Comparison of ENCODE assay signal across 24 cellular contexts in genomic region chr19:50712833-50713232, GRCh38. TPM values are rescaled to one million over a fixed set of nuclear protein-coding genes. Genes with fewer than 3 reads are reported as not detected.
"Had no signal": no experiment of that assay in that cellular context is flagged by ENCODE, and none has a peak within 500 bp of the region (broad histone marks: within the 10 kb centered on the region; RNA-seq: fewer than 3 reads in every experiment).

No MANE protein-coding gene starts in this region.

- H3K9me3 ChIP-seq: adrenal gland, esophagus muscularis mucosa, gastroesophageal sphincter, heart left ventricle, left ventricle myocardium inferior, neutrophil, sigmoid colon, tibial artery had no signal

- H3K36me3 ChIP-seq: adrenal gland, esophagus muscularis mucosa, gastroesophageal sphincter, heart left ventricle, left ventricle myocardium inferior, neutrophil, sigmoid colon, tibial artery had no signal

- H3K27ac ChIP-seq: adrenal gland, esophagus muscularis mucosa, gastroesophageal sphincter, heart left ventricle, left ventricle myocardium inferior, neutrophil, sigmoid colon, tibial artery had no signal

- H3K4me3 ChIP-seq: adrenal gland, esophagus muscularis mucosa, gastroesophageal sphincter, heart left ventricle, left ventricle myocardium inferior, sigmoid colon, tibial artery had no signal

- ATAC-seq: gastroesophageal sphincter; heart left ventricle; stimulated activated naive B cell treated with anti-CD40 and anti-IgM and Interleukin-4, amounts not matched to agents 10 μg/mL and 1 μg/mL and 100 μg/mL, for 72 hours had no signal

- DNase-seq: activated B cell treated with CpG ODN at 0.5 μM for 24 hours; activated CD4-positive, alpha-beta memory T cell treated with anti-CD3 and anti-CD28 coated beads for 36 hours; activated CD4-positive, alpha-beta T cell treated with anti-CD3 and anti-CD28 coated beads for 4 hours; activated naive CD4-positive, alpha-beta T cell treated with anti-CD3 and anti-CD28 coated beads for 36 hours; activated T-cell treated with anti-CD3 and anti-CD28 coated beads, Interleukin-2, amount 50 U/mL, for 24 hours; adrenal gland; effector CD4-positive, alpha-beta T cell; left ventricle myocardium inferior; sigmoid colon; stimulated activated naive B cell treated with anti-CD40 and anti-IgM and Interleukin-4, amounts not matched to agents 10 μg/mL and 1 μg/mL and 100 μg/mL, for 72 hours; substantia nigra; SW 1271; tibial artery had no signal

- H3K27me3 ChIP-seq: adrenal gland had no signal

RNA-seq across cellular contexts. Expression of gene SHANK1, which starts 6.8 kb away (rescaled TPM):
- total RNA-seq: activated B cell treated with CpG ODN at 0.5 μM for 24 hours; activated CD4-positive, alpha-beta memory T cell treated with anti-CD3 and anti-CD28 coated beads for 36 hours; activated naive CD4-positive, alpha-beta T cell treated with anti-CD3 and anti-CD28 coated beads for 36 hours; activated T-helper 2 cell treated with anti-CD3 and anti-CD28 coated beads, Interferon-gamma antibody, Interleukin-2, Interleukin-4, amounts not matched to agents 10 μg/mL and 5 μg/mL and 100 μg/mL, durations not matched to agents 14 hours and 24 hours and 36 hours; T-helper 2 cell treated with Interferon-gamma antibody and Interleukin-4, amounts not matched to agents 100 ng/mL and 5 ng/mL, for 36 hours had no signal

RNA-seq across cellular contexts. Expression of gene GPR32, which starts 57.4 kb away (rescaled TPM):
- total RNA-seq: activated B cell treated with CpG ODN at 0.5 μM for 24 hours; activated CD4-positive, alpha-beta memory T cell treated with anti-CD3 and anti-CD28 coated beads for 36 hours; activated naive CD4-positive, alpha-beta T cell treated with anti-CD3 and anti-CD28 coated beads for 36 hours; activated T-helper 2 cell treated with anti-CD3 and anti-CD28 coated beads, Interferon-gamma antibody, Interleukin-2, Interleukin-4, amounts not matched to agents 10 μg/mL and 5 μg/mL and 100 μg/mL, durations not matched to agents 14 hours and 24 hours and 36 hours; adrenal gland; cerebellum; endothelial cell of umbilical vein; esophagus muscularis mucosa; gastroesophageal sphincter; heart left ventricle; kidney epithelial cell; left ventricle myocardium inferior; renal cortical epithelial cell; sigmoid colon; T-helper 2 cell treated with Interferon-gamma antibody and Interleukin-4, amounts not matched to agents 100 ng/mL and 5 ng/mL, for 36 hours; urinary bladder had no signal
- polyA plus RNA-seq: adrenal gland, endothelial cell of umbilical vein, heart left ventricle, sigmoid colon, urinary bladder had no signal
